8 cellular contexts compared by ENCODE assay signal in the genomic region with DNA sequence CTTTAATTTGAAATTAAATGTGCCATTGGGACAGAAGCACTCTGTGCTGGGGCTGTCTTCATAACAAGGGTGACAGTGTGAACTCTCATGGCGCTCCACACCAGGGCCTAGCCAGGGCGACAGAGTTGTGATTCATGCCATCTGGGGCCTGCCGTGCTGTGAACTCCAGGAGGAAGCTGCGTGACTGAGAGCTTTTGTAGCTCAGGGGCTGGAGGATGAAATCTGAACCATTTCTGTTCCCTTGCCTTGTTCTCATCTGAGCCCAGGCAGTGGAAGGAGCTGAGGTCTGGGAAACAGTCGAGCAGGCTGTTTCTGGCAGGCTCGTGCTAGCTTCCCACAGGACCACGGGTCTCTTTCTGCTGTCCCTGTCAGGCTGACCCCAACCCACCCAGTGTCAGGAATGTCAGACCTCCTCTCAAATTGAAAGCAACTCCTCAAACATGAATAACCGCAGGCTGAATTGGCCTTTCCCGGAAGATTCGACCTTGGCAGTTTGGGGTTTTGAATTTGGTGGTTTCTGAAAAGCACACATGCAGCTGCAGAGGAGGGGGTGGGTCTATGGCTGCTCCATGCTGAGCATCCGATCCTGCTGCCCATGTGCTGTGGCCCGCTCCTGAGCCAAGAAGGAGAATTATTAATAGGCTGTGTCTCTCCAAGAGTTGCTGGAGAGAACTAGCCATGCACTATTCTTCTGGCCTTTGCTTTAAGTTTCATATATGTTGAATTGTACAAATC.
A peak's percentile ranks its signal among the peaks of the same experiment; 100 is the strongest.
DNase-seq lines count a peak whose midpoint lies in the region; FAIRE-seq and TF ChIP-seq lines count a peak whose summit lies in the region.

No MANE protein-coding gene starts in this region.

- no peak for FAIRE-seq in small intestine (lab: Jason Lieb, UNC)

- H3K36me3 Mint-ChIP-seq in osteocyte (ENCODE audit: unreplicated experiment), result no peaks in the 10 kb centered on the region

- no peaks in the 10 kb centered on the region for H3K27me3 ChIP-seq in small intestine (ENCODE audit: control insufficient read depth in 2 of 2, insufficient read depth in 2 of 2, low read length in 2 of 2)

- H3K4me3 Mint-ChIP-seq in osteocyte (ENCODE audit: unreplicated experiment), result peak overlapping the region; percentile 44

- TF ChIP-seq CTCF in fibroblast of villous mesenchyme (IDR thresholded peaks at IDR 0.05; ENCODE audit: insufficient read depth, low read depth, low read length), result no peak
- no peak for TF ChIP-seq CTCF in osteocyte (IDR thresholded peaks at IDR 0.05)

- H3K36me3 ChIP-seq in small intestine (ENCODE audit: control insufficient read depth in 2 of 2, insufficient read depth in 2 of 2, low read length in 2 of 2), result no peaks in the 10 kb centered on the region

- 63 to 87% (median 80%) methylated on average over 12 of the region's 12 CpGs for WGBS in small intestine, 3 donors

- peak overlapping the region; percentile 97 for H3K27ac Mint-ChIP-seq in osteocyte (ENCODE audit: unreplicated experiment)

- peak in 12 of 14 donors; percentile 9 to 83 (median 46) for DNase-seq in C1 segment of cervical spinal cord (lab: John Stamatoyannopoulos, UW)
- peak; percentile 21 for DNase-seq in NCI-H69 (lab: John Stamatoyannopoulos, UW)
- peak; percentile 71 for DNase-seq in fibroblast of villous mesenchyme (ENCODE audit: low read depth)
- DNase-seq in osteocyte (ENCODE audit: extremely low spot score, unreplicated experiment), result peak; percentile 88
- no peak for DNase-seq in NCI-H82 (lab: John Stamatoyannopoulos, UW)
- DNase-seq in small intestine, result no peak
- DNase-seq in activated effector memory CD4-positive, alpha-beta T cell treated with Interleukin-2 at 50 U/mL for 16 hours, result no peak
- no peak for DNase-seq in NAMALWA (ENCODE audit: low spot score)

- peak overlapping the region in 1 of 2 donors; percentile 43 for H3K27ac ChIP-seq in small intestine (ENCODE audit: low read depth in 1 of 2, low read length in 1 of 2)

- H3K9me3 ChIP-seq in small intestine (ENCODE audit: control insufficient read depth, low read depth), result no peaks in the 10 kb centered on the region

- H3K27me3 Mint-ChIP-seq in osteocyte (ENCODE audit: unreplicated experiment), result no peaks in the 10 kb centered on the region

- no peaks in the 10 kb centered on the region for H3K4me1 ChIP-seq in small intestine (ENCODE audit: control insufficient read depth in 2 of 2, insufficient read depth in 1 of 2, low read depth in 1 of 2, low read length in 1 of 2)

- peaks cover 51% of the 10 kb centered on the region for H3K4me1 Mint-ChIP-seq in osteocyte (ENCODE audit: unreplicated experiment)

- H3K4me3 ChIP-seq in fibroblast of villous mesenchyme (ENCODE audit: low read depth, low read length) (no peak overlapping the region), small intestine (ENCODE audit: low read depth in 1 of 2, low read length in 2 of 2) (no peak overlapping the region)

- no peaks in the 10 kb centered on the region for H3K9me3 Mint-ChIP-seq in osteocyte (ENCODE audit: unreplicated experiment)

Comparison
In these comparisons a context has a peak if more than half of its experiments do, and no peak if none do; other contexts are left out.
1. DNase-seq: peak in C1 segment of cervical spinal cord (12 of 14), NCI-H69 (single experiment), fibroblast of villous mesenchyme (single experiment) and osteocyte (single experiment); none in NCI-H82 (single experiment), small intestine (single experiment), activated effector memory CD4-positive, alpha-beta T cell treated with Interleukin-2 at 50 U/mL for 16 hours (single experiment) and NAMALWA (single experiment).